In genomic region chr2:146417942-146418341, GRCh38 we compare ENCODE assay signal across 28 cellular contexts.
"Had no signal": no experiment of that assay in that cellular context is flagged by ENCODE, and none has a peak within 500 bp of the region (broad histone marks: within the 10 kb centered on the region; RNA-seq: fewer than 3 reads in every experiment).

No MANE protein-coding gene starts in this region.

- H3K4me3 ChIP-seq: dorsolateral prefrontal cortex, esophagus muscularis mucosa, heart right ventricle, lung, right lobe of liver, smooth muscle cell, suprapubic skin, vagina had no signal

- H3K27me3 Mint-ChIP-seq: memory B cell; progenitor cell of endocrine pancreas; stimulated activated naive CD8-positive, alpha-beta T cell treated with anti-CD3 and anti-CD28 coated beads, Interleukin-15, amount 100 ng/mL, for 72 hours had no signal

- H3K9me3 Mint-ChIP-seq: memory B cell; neural crest cell; stimulated activated naive CD8-positive, alpha-beta T cell treated with anti-CD3 and anti-CD28 coated beads, Interleukin-15, amount 100 ng/mL, for 72 hours had no signal

- H3K79me2 ChIP-seq: parathyroid adenoma had no signal

- H3K9me3 ChIP-seq: esophagus muscularis mucosa, right lobe of liver, suprapubic skin, vagina had no signal

- H3K27me3 ChIP-seq: dorsolateral prefrontal cortex, esophagus muscularis mucosa, heart right ventricle, right lobe of liver, suprapubic skin, vagina had no signal

- DNase-seq: dorsolateral prefrontal cortex; effector CD4-positive, alpha-beta T cell; foreskin melanocyte; glutamatergic neuron; heart right ventricle; hippocampal formation; immature natural killer cell; natural killer cell; right lobe of liver; stimulated activated CD4-positive, alpha-beta T cell treated with anti-CD3 and anti-CD28 coated beads, Interleukin-12 subunit alpha, Interleukin-12 subunit beta, amount 100 ng/mL, for 4 hours; stimulated activated CD4-positive, alpha-beta T cell treated with anti-CD3 and anti-CD28 coated beads, Interleukin-1b, Interleukin-23, amount 100 ng/mL, for 48 hours; stimulated activated CD4-positive, alpha-beta T cell treated with anti-CD3 and anti-CD28 coated beads, Interleukin-4, amount 100 ng/mL, for 1 hour; stimulated activated CD8-positive, alpha-beta memory T cell treated with anti-CD3 and anti-CD28 coated beads, Interleukin-4, amount 100 ng/mL, for 48 hours; stimulated activated naive CD4-positive, alpha-beta T cell; stimulated activated naive CD8-positive, alpha-beta T cell treated with anti-CD3 and anti-CD28 coated beads, Interleukin-15, amount 100 ng/mL, for 72 hours; trophoblast cell had no signal

- H3K4me3 Mint-ChIP-seq: immature natural killer cell; memory B cell; natural killer cell; neural crest cell; stimulated activated naive CD8-positive, alpha-beta T cell treated with anti-CD3 and anti-CD28 coated beads, Interleukin-15, amount 100 ng/mL, for 72 hours had no signal

- H3K36me3 Mint-ChIP-seq: immature natural killer cell, memory B cell, natural killer cell had no signal

- FAIRE-seq: colon, keratinocyte had no signal

- ATAC-seq: heart right ventricle; left lobe of liver; natural killer cell; right lobe of liver; stimulated activated naive CD8-positive, alpha-beta T cell treated with anti-CD3 and anti-CD28 coated beads, Interleukin-15, amount 100 ng/mL, for 72 hours had no signal

- H3K4me1 ChIP-seq: esophagus muscularis mucosa, heart right ventricle, parathyroid adenoma, right lobe of liver, suprapubic skin, vagina had no signal

- H3K9ac ChIP-seq: parathyroid adenoma had no signal

- H3K36me3 ChIP-seq: esophagus muscularis mucosa, heart right ventricle, right lobe of liver, suprapubic skin, vagina had no signal

- H3K4me1 Mint-ChIP-seq: memory B cell; natural killer cell; neural crest cell; stimulated activated naive CD8-positive, alpha-beta T cell treated with anti-CD3 and anti-CD28 coated beads, Interleukin-15, amount 100 ng/mL, for 72 hours had no signal

- H3K27ac ChIP-seq: dorsolateral prefrontal cortex, esophagus muscularis mucosa, heart right ventricle, parathyroid adenoma, right lobe of liver, suprapubic skin, vagina had no signal

- H2AFZ ChIP-seq: parathyroid adenoma had no signal

- H3K4me2 ChIP-seq: smooth muscle cell had no signal
